13 cellular contexts compared by ENCODE assay signal in the genomic region with DNA sequence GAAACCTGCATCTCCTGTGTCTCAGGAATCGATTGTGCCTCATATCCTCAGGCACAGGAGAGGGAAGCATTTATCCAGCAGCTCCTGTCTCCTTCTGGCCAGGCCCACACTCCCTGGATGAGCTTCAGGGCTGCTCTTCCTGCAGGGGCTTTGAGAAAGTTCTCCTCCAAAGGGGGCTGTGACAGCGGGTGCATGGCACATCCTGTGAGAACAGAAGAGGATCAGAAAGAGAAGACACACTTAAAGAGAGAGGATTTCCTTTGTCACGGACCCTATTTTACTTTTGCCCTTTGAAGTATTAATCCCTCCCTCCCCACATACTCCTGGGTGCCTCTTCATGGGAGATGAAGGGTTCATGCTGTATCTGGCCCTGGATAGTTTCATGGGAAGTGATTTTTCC. TPM values are rescaled to one million over a fixed set of nuclear protein-coding genes. Genes with fewer than 3 reads are reported as not detected.
DNase-seq lines count a peak whose midpoint lies in the region; ATAC-seq lines count a peak whose summit lies in the region.
"Had no signal": no experiment of that assay in that cellular context is flagged by ENCODE, and none has a peak within 500 bp of the region (broad histone marks: within the 10 kb centered on the region; RNA-seq: fewer than 3 reads in every experiment).

No MANE protein-coding gene starts in this region.

- H3K27ac ChIP-seq in ACC112 (ENCODE audit: low read depth, low read length) = no peak overlapping the region

- H3K36me3 Mint-ChIP-seq in activated T-helper 17 cell treated with anti-CD3 and anti-CD28 coated beads, Interleukin-2, amount 50 U/mL, for 72 hours (ENCODE audit: low read depth) = no peaks in the 10 kb centered on the region
- H3K36me3 Mint-ChIP-seq: CD4-positive, CD25-positive, alpha-beta regulatory T cell had no signal

- ATAC-seq in GM21360 (IDR thresholded peaks at IDR 0.05; ENCODE audit: unreplicated experiment) = peak; percentile 23
- ATAC-seq in activated T-helper 17 cell treated with anti-CD3 and anti-CD28 coated beads, Interleukin-2, amount 50 U/mL, for 72 hours (replicated peaks) = no peak
- no peak for ATAC-seq in HG02763 (IDR thresholded peaks at IDR 0.05; ENCODE audit: unreplicated experiment)
- ATAC-seq: T-helper 17 cell had no signal

- H3K36me3 ChIP-seq in ACC112 (ENCODE audit: insufficient read depth, low read length) = no peaks in the 10 kb centered on the region
- H3K36me3 ChIP-seq: MG63 had no signal

- H3K27me3 ChIP-seq in ACC112 (ENCODE audit: insufficient read depth, low read length) = 0 out of 2 replicates have a peak, but pooled peaks cover 5% of the 10 kb centered on the region
- H3K27me3 ChIP-seq: MG63 had no signal

- peak; percentile 16 for DNase-seq in ELF-1 (ENCODE audit: low read depth, low spot score)
- DNase-seq in NCI-H1105 treated with DMSO at 0.1 percent for 48 hours (lab: John Stamatoyannopoulos, UW) = no peak
- DNase-seq in NCI-H2081 treated with DMSO at 0.1 percent for 48 hours (lab: John Stamatoyannopoulos, UW) = no peak
- DNase-seq: CD4-positive, CD25-positive, alpha-beta regulatory T cell; GOT3; Karpas-422; SHP77 treated with DMSO at 0.1 percent for 48 hours; T-helper 17 cell had no signal

- no peaks in the 10 kb centered on the region for H3K9me3 Mint-ChIP-seq in activated T-helper 17 cell treated with anti-CD3 and anti-CD28 coated beads, Interleukin-2, amount 50 U/mL, for 72 hours
- H3K9me3 Mint-ChIP-seq: CD4-positive, CD25-positive, alpha-beta regulatory T cell had no signal

- H3K79me2 ChIP-seq in ACC112 (ENCODE audit: control insufficient read depth, insufficient read depth, low read length, unreplicated experiment) = no peaks in the 10 kb centered on the region

- peak overlapping the region; percentile 36 for H2AFZ ChIP-seq in ACC112 (ENCODE audit: low read length, unreplicated experiment)

- H3K27ac Mint-ChIP-seq in activated T-helper 17 cell treated with anti-CD3 and anti-CD28 coated beads, Interleukin-2, amount 50 U/mL, for 72 hours = peak overlapping the region; percentile 17

- peaks cover 16% of the 10 kb centered on the region for H3K4me1 ChIP-seq in ACC112 (ENCODE audit: control insufficient read depth, insufficient read depth, low read length, unreplicated experiment)

- H3K4me3 Mint-ChIP-seq in activated T-helper 17 cell treated with anti-CD3 and anti-CD28 coated beads, Interleukin-2, amount 50 U/mL, for 72 hours = no peak overlapping the region
- H3K4me3 Mint-ChIP-seq: CD4-positive, CD25-positive, alpha-beta regulatory T cell; T-helper 17 cell had no signal

- no peaks in the 10 kb centered on the region for H3K4me1 Mint-ChIP-seq in activated T-helper 17 cell treated with anti-CD3 and anti-CD28 coated beads, Interleukin-2, amount 50 U/mL, for 72 hours

- H3K4me3 ChIP-seq in ACC112 (ENCODE audit: low read depth, low read length) = peak overlapping the region; percentile 58; the same call in 1 of the 2 replicates
- H3K4me3 ChIP-seq: MG63 had no signal

- no peaks in the 10 kb centered on the region for H3K27me3 Mint-ChIP-seq in activated T-helper 17 cell treated with anti-CD3 and anti-CD28 coated beads, Interleukin-2, amount 50 U/mL, for 72 hours
- H3K27me3 Mint-ChIP-seq: CD4-positive, CD25-positive, alpha-beta regulatory T cell had no signal

RNA-seq across cellular contexts. Expression of a gene that starts 46.0 kb away (rescaled TPM):
- total RNA-seq in activated T-helper 17 cell treated with anti-CD3 and anti-CD28 coated beads, Interleukin-2, amount 50 U/mL, for 72 hours = 10 to 100 TPM; 14.8 to 28.3 TPM
